25 cellular contexts compared by ENCODE assay signal in the genomic region with DNA sequence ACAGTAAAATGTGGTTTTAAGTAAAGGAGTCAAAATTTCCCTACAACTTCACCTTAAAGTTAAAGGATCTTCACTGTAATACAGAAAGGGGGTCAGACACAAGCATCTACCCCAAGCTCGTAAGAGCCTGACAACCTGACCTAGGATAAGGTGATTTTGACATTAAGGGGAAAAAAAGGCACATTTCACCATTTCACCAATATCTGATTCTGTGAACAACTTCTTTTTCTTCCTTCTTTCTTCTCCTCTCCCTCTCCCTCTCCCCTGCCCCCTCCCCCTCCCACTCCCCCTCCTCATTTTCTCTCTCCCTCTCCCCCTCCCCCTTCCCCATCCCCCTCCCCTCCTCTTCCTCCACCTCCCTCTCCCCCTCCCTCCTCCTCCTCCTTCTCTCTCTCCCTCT.
DNase-seq lines count a peak whose midpoint lies in the region; ATAC-seq, FAIRE-seq and TF ChIP-seq lines count a peak whose summit lies in the region.
"Had no signal": no experiment of that assay in that cellular context is flagged by ENCODE, and none has a peak within 500 bp of the region (broad histone marks: within the 10 kb centered on the region; RNA-seq: fewer than 3 reads in every experiment).

No MANE protein-coding gene starts in this region.

- POLR2A ChIA-PET in IMR-90 (lab: Charles Lee; ENCODE audit: unreplicated experiment): no interaction called here

- H2BK5ac ChIP-seq in IMR-90 (ENCODE audit: low read depth, low read length, poor library complexity, severe bottlenecking) (peak overlapping the region; percentile 89), mesenchymal stem cell (ENCODE audit: low read depth, low read length, poor library complexity, severe bottlenecking) (no peak overlapping the region)

- H4K20me1 ChIP-seq in IMR-90 (ENCODE audit: insufficient read depth, low read length): no peaks in the 10 kb centered on the region
- H4K20me1 ChIP-seq: BLaER1 had no signal

- no peak for DNase-seq in H54 (ENCODE audit: insufficient read length, low spot score)
- no peak for DNase-seq in IMR-90
- DNase-seq in mesenchymal stem cell: no peak
- DNase-seq in HuH-7 (ENCODE audit: low spot score): no peak
- no peak for DNase-seq in NCI-H69 (lab: John Stamatoyannopoulos, UW)
- DNase-seq: 8988T; ACHN; BE2C; C1 segment of cervical spinal cord; CD4-positive, alpha-beta memory T cell; CD4-positive, CD25-positive, alpha-beta regulatory T cell; CD8-positive, alpha-beta memory T cell; COR-L47; DMS 273 treated with DMSO at 0.1 percent for 48 hours; DMS153; DMS53; DMS79; DND-41; EL; GDM1 had no signal

- peak overlapping the region; percentile 9; the same call in 1 of the 2 replicates for H4K5ac ChIP-seq in IMR-90 (ENCODE audit: low read depth, low read length)

- H3K4me2 ChIP-seq in IMR-90 (ENCODE audit: low read depth, low read length) (no peak overlapping the region), mesenchymal stem cell (ENCODE audit: low read length, poor library complexity, severe bottlenecking) (no peak overlapping the region)
- H3K4me2 ChIP-seq: BLaER1 had no signal

- intact Hi-C loops in IMR-90 (cut with micrococcal nuclease): no loop called here

- peaks cover 30 to 53% of the 10 kb centered on the region in 2 experiments for H3K79me1 ChIP-seq in IMR-90 (ENCODE audit: low read depth in 1 of 2, low read length in 2 of 2)
- peaks cover 12% of the 10 kb centered on the region for H3K79me1 ChIP-seq in mesenchymal stem cell (replicated peaks; ENCODE audit: low read length, poor library complexity, severe bottlenecking)

- H3K56ac ChIP-seq in IMR-90 (ENCODE audit: extremely low read depth, insufficient read depth, low read length): peak overlapping the region; percentile 84; the same call in 1 of the 2 replicates

- H3K14ac ChIP-seq in IMR-90 (replicated peaks; ENCODE audit: low read depth, low read length) (peak overlapping the region; percentile 85), mesenchymal stem cell (ENCODE audit: low read length in 2 of 2) (no peak overlapping the region)

- peak overlapping the region; percentile 96 for H2AK5ac ChIP-seq in IMR-90 (ENCODE audit: low read depth, low read length)
- H2AK5ac ChIP-seq in mesenchymal stem cell (ENCODE audit: low read length, severe bottlenecking): no peak overlapping the region

- H3K4me1 ChIP-seq in IMR-90 (ENCODE audit: control insufficient read depth, insufficient read depth, low read length) (peaks cover 22% of the 10 kb centered on the region), mesenchymal stem cell (ENCODE audit: control insufficient read depth, insufficient read depth, low read depth, low read length) (peaks cover 6% of the 10 kb centered on the region)
- H3K4me1 ChIP-seq: BLaER1 had no signal

- no peak overlapping the region for H2AK9ac ChIP-seq in IMR-90 (replicated peaks; ENCODE audit: low read depth, low read length, poor library complexity)

- H3K18ac ChIP-seq in IMR-90 (ENCODE audit: low read depth, low read length) (peak overlapping the region; percentile 99), mesenchymal stem cell (ENCODE audit: low read depth in 1 of 2, low read length in 2 of 2) (peak overlapping the region in 1 of 2 experiments; percentile 92)

- H2BK20ac ChIP-seq in IMR-90 (ENCODE audit: low read depth, low read length): peak overlapping the region; percentile 47

- peak overlapping the region in 1 of 2 experiments; percentile 69 for H2BK12ac ChIP-seq in mesenchymal stem cell (ENCODE audit: low read length in 2 of 2)

- TF ChIP-seq RAD21 in IMR-90 (IDR thresholded peaks at IDR 0.05; ENCODE audit: low read length): no peak

- dilution Hi-C loops in IMR-90 (cut with HindIII; ENCODE audit: low sequenced_read_pairs, unreplicated experiment): no loop called here

- peaks cover 21% of the 10 kb centered on the region for H3K9me1 ChIP-seq in IMR-90 (ENCODE audit: insufficient read depth, low read length)

- H3K23ac ChIP-seq in IMR-90 (ENCODE audit: low read depth, low read length): peak overlapping the region; percentile 7; the same call in 1 of the 2 replicates
- H3K23ac ChIP-seq in mesenchymal stem cell (ENCODE audit: low read length in 2 of 2): no peak overlapping the region

- H3K4ac ChIP-seq in IMR-90 (ENCODE audit: low read depth, low read length): peak overlapping the region; percentile 94
- peak overlapping the region in 1 of 2 experiments; percentile 12 for H3K4ac ChIP-seq in mesenchymal stem cell (ENCODE audit: low read depth in 1 of 2, low read length in 2 of 2)

- H2AFZ ChIP-seq in IMR-90 (replicated peaks; ENCODE audit: low read length, poor library complexity): no peak overlapping the region
- H2AFZ ChIP-seq in mesenchymal stem cell (ENCODE audit: low read depth, low read length): no peak overlapping the region

- no CpG with 5 or more reads among the region's 1 CpG for WGBS in IMR-90 (ENCODE audit: extremely low coverage in 2 of 2, insufficient read length in 1 of 2), 2 experiments
- WGBS in mesenchymal stem cell: 100% methylated on average over 1 of the region's 1 CpG

- H3K4me3 ChIP-seq in IMR-90 (ENCODE audit: insufficient read depth, low read depth, low read length) (no peak overlapping the region), mesenchymal stem cell (ENCODE audit: insufficient read depth in 1 of 2, low read depth in 1 of 2, low read length in 2 of 2) (no peak overlapping the region)
- H3K4me3 ChIP-seq: BLaER1, GM12878 had no signal

- in situ Hi-C loops in IMR-90 (cut with MboI; ENCODE audit: low sequenced_read_pairs): loop anchor here (5.0 to 25.0 kb wide), 2 partner anchors 147 to 798 kb away; no protein-coding TSS in a partner anchor

- H3K36me3 ChIP-seq in IMR-90 (ENCODE audit: control insufficient read depth, insufficient read depth, low read length) (no peaks in the 10 kb centered on the region; the same call in 1 of the 2 replicates), mesenchymal stem cell (ENCODE audit: control insufficient read depth in 1 of 2, insufficient read depth in 2 of 2, low read depth in 1 of 2, low read length in 2 of 2) (no peaks in the 10 kb centered on the region)
- H3K36me3 ChIP-seq: BE2C, BLaER1 had no signal

- H2BK15ac ChIP-seq in IMR-90 (ENCODE audit: low read depth, low read length) (peak overlapping the region; percentile 80; the same call in 2 of the 3 replicates), mesenchymal stem cell (ENCODE audit: low read depth, poor library complexity, severe bottlenecking) (no peak overlapping the region)

- no peak for TF ChIP-seq POLR2A in H54 (IDR thresholded peaks at IDR 0.05; ENCODE audit: low read depth, low read length)
- TF ChIP-seq POLR2A in IMR-90 (IDR thresholded peaks at IDR 0.05; ENCODE audit: low read depth, low read length): no peak

- no peak overlapping the region for H3K9ac ChIP-seq in IMR-90 (ENCODE audit: low read depth, low read length)
- no peak overlapping the region for H3K9ac ChIP-seq in mesenchymal stem cell (ENCODE audit: low read length)
- H3K9ac ChIP-seq: BLaER1 had no signal

- H4K8ac ChIP-seq in IMR-90 (ENCODE audit: low read depth in 2 of 2, low read length in 2 of 2) (peak overlapping the region; percentile 74 to 84), mesenchymal stem cell (ENCODE audit: low read length) (peak overlapping the region; percentile 95)

- peak overlapping the region; percentile 86 for H4K91ac ChIP-seq in IMR-90 (ENCODE audit: insufficient read depth, low read depth, low read length)
- no peak overlapping the region for H4K91ac ChIP-seq in mesenchymal stem cell (ENCODE audit: low read length)

- peak overlapping the region; percentile 92 for H2BK120ac ChIP-seq in IMR-90 (ENCODE audit: low read depth, low read length)
- peak overlapping the region; percentile 78 for H2BK120ac ChIP-seq in mesenchymal stem cell (ENCODE audit: low read depth, low read length)

- H3K9me3 ChIP-seq in IMR-90 (ENCODE audit: control insufficient read depth, insufficient read depth, low read length): no peaks in the 10 kb centered on the region
- H3K9me3 ChIP-seq in mesenchymal stem cell (ENCODE audit: control insufficient read depth, low read length): no peaks in the 10 kb centered on the region
- H3K9me3 ChIP-seq: BE2C, BLaER1 had no signal

- no TSS peak for BruUV-seq in IMR-90 (replicated peaks; lab: Mats Ljungman, UMichigan)

- H3K27ac ChIP-seq in IMR-90 (ENCODE audit: insufficient read depth, low read length): peak overlapping the region; percentile 75
- H3K27ac ChIP-seq in mesenchymal stem cell (ENCODE audit: low read length, poor library complexity, severe bottlenecking): peak overlapping the region; percentile 55
- H3K27ac ChIP-seq: BLaER1 had no signal

- CTCF ChIA-PET in IMR-90 (lab: Yijun Ruan, JAX): no interaction called here

- H3K27me3 ChIP-seq in IMR-90 (ENCODE audit: control insufficient read depth, insufficient read depth, low read length) (no peaks in the 10 kb centered on the region), mesenchymal stem cell (ENCODE audit: control insufficient read depth in 1 of 2, insufficient read depth in 1 of 2, low read length in 2 of 2) (no peaks in the 10 kb centered on the region)
- H3K27me3 ChIP-seq: BE2C, BLaER1 had no signal

- ATAC-seq in IMR-90 (ENCODE audit: low read depth): no peak
- ATAC-seq: GM12878 had no signal

- FAIRE-seq in H54 (lab: Jason Lieb, UNC): peak; percentile 23
- FAIRE-seq: A204.1, GM12878, GM12892, GM18507 had no signal

- TF ChIP-seq CTCF in IMR-90 (conservative IDR thresholded peaks at IDR 0.05; ENCODE audit: low read depth, low read length): no peak

TF ChIP-seq in IMR-90, 13 proteins besides CTCF, POLR2A, EP300 and RAD21 (continues in another document):
- no peak for TF ChIP-seq SMC3 (IDR thresholded peaks at IDR 0.05; ENCODE audit: low read depth, low read length)
- no peak for TF ChIP-seq CHD1 (IDR thresholded peaks at IDR 0.05; ENCODE audit: low read depth, low read length)
- TF ChIP-seq BHLHE40 (IDR thresholded peaks at IDR 0.05; ENCODE audit: low read depth, low read length): no peak
- TF ChIP-seq USF2 (IDR thresholded peaks at IDR 0.05; ENCODE audit: low read depth, low read length): no peak
- no peak for TF ChIP-seq FOS (IDR thresholded peaks at IDR 0.05; ENCODE audit: low read depth, low read length)
- TF ChIP-seq RCOR1 (IDR thresholded peaks at IDR 0.05; ENCODE audit: insufficient replicate concordance, low read length): no peak
- TF ChIP-seq MAFK (IDR thresholded peaks at IDR 0.05; ENCODE audit: low read depth, low read length): no peak
- TF ChIP-seq CEBPB (IDR thresholded peaks at IDR 0.05; ENCODE audit: low read depth, low read length): no peak
- no peak for TF ChIP-seq MAZ (IDR thresholded peaks at IDR 0.05; ENCODE audit: borderline replicate concordance, low read depth, low read length)
- TF ChIP-seq MXI1 (IDR thresholded peaks at IDR 0.05; ENCODE audit: borderline replicate concordance, low read depth, low read length): no peak
- TF ChIP-seq NFE2L2 (IDR thresholded peaks at IDR 0.05; ENCODE audit: low read depth, low read length): no peak
